Comparison of ENCODE assay signal across 27 cellular contexts in the genomic region with DNA sequence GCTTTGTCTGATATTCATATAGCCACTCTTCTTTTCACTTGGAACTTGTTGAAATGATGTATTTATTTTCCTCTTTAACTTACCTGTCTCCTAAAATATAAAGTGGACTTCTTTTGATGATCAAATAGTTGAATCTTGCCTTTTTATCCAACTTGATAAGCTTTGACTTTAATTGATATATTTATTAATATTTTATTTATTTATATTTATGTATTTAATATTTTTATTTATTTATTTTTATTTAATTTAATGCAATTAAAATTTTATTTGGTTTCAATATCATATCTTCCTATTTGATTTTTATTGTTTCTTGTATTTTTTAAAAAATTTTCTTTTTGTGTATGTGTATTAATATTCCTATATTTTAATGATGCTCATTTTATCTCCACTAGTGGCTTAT.
DNase-seq lines count a peak whose midpoint lies in the region; ATAC-seq, FAIRE-seq and TF ChIP-seq lines count a peak whose summit lies in the region.
"Had no signal": no experiment of that assay in that cellular context is flagged by ENCODE, and none has a peak within 500 bp of the region (broad histone marks: within the 10 kb centered on the region; RNA-seq: fewer than 3 reads in every experiment).

No MANE protein-coding gene starts in this region.

- CTCF ChIA-PET in activated CD4-positive, alpha-beta memory T cell treated with anti-CD3 and anti-CD28 coated beads for 36 hours (lab: Charles Lee), result no interaction called here

- FAIRE-seq in A204.1 (lab: Jason Lieb, UNC), result peak; percentile 94
- peak; percentile 72 for FAIRE-seq in TTC549 (lab: Jason Lieb, UNC)
- peak; percentile 82 for FAIRE-seq in endometrium (lab: Jason Lieb, UNC)
- FAIRE-seq in pancreas (lab: Jason Lieb, UNC), result peak; percentile 85
- FAIRE-seq: A549, D721Med, GM12891, GM18507 had no signal

- H3K9me3 ChIP-seq in pancreas (peaks cover 0 to 9% (median 0%) of the 10 kb centered on the region in 4 donors), smooth muscle cell (replicated peaks; ENCODE audit: low read depth) (no peaks in the 10 kb centered on the region)
- H3K9me3 ChIP-seq: A549; BE2C; BLaER1 treated with 17β-estradiol and CSF1 and Interleukin-3, amounts not matched to agents 10 nM and 100 nM had no signal

- no peak overlapping the region for H3K9ac ChIP-seq in smooth muscle cell (ENCODE audit: low read depth)
- H3K9ac ChIP-seq: BLaER1 treated with 17β-estradiol and CSF1 and Interleukin-3, amounts not matched to agents 10 nM and 100 nM had no signal

- H3K27me3 ChIP-seq in pancreas (no peaks in the 10 kb centered on the region), smooth muscle cell (ENCODE audit: low read depth) (no peaks in the 10 kb centered on the region)
- H3K27me3 ChIP-seq: BE2C; BLaER1 treated with 17β-estradiol and CSF1 and Interleukin-3, amounts not matched to agents 10 nM and 100 nM had no signal

- no peak for TF ChIP-seq CTCF in pancreas (IDR thresholded peaks at IDR 0.05)
- TF ChIP-seq CTCF in smooth muscle cell (IDR thresholded peaks at IDR 0.05; ENCODE audit: borderline replicate concordance, insufficient read depth, poor library complexity, severe bottlenecking), result no peak

- no peak overlapping the region for H3K27ac Mint-ChIP-seq in activated CD4-positive, alpha-beta memory T cell treated with anti-CD3 and anti-CD28 coated beads for 36 hours
- H3K27ac Mint-ChIP-seq: CD14-positive monocyte; CD4-positive, alpha-beta T cell; CD8-positive, alpha-beta memory T cell; GM23338; H9 had no signal

- H2AFZ ChIP-seq in smooth muscle cell (ENCODE audit: low read depth), result no peak overlapping the region
- H2AFZ ChIP-seq: GM23338 had no signal

- H3K27ac ChIP-seq in pancreas, result no peak overlapping the region
- H3K27ac ChIP-seq in smooth muscle cell (ENCODE audit: low read depth), result no peak overlapping the region
- H3K27ac ChIP-seq: 22Rv1; A549; BLaER1 treated with 17β-estradiol and CSF1 and Interleukin-3, amounts not matched to agents 10 nM and 100 nM had no signal

- no peaks in the 10 kb centered on the region for H3F3A ChIP-seq in smooth muscle cell (ENCODE audit: low read depth)

- H3K9me3 Mint-ChIP-seq in activated CD4-positive, alpha-beta memory T cell treated with anti-CD3 and anti-CD28 coated beads for 36 hours, result peaks cover 7% of the 10 kb centered on the region

- POLR2A ChIA-PET in activated CD4-positive, alpha-beta memory T cell treated with anti-CD3 and anti-CD28 coated beads for 36 hours (lab: Charles Lee), result no interaction called here

- DNase-seq in pancreas (no peak), KG1 (lab: John Stamatoyannopoulos, UW) (no peak), smooth muscle cell (lab: John Stamatoyannopoulos, UW; ENCODE audit: unreplicated experiment) (no peak)
- no peak for DNase-seq in activated CD4-positive, alpha-beta memory T cell treated with anti-CD3 and anti-CD28 coated beads for 36 hours
- DNase-seq: ACHN; AML-193; BE2C; CD4-positive, alpha-beta T cell; CD8-positive, alpha-beta memory T cell; DMS 273 treated with DMSO at 0.1 percent for 48 hours; DMS79; EL; GF-D8; H9 had no signal

- no peaks in the 10 kb centered on the region for H4K20me1 ChIP-seq in smooth muscle cell (ENCODE audit: low read depth)
- H4K20me1 ChIP-seq: BLaER1 treated with 17β-estradiol and CSF1 and Interleukin-3, amounts not matched to agents 10 nM and 100 nM had no signal

- no peak for ATAC-seq in pancreas
- no peak for ATAC-seq in HG03039 (IDR thresholded peaks at IDR 0.05; ENCODE audit: unreplicated experiment)
- ATAC-seq: A549, GM23338, HCT116 had no signal

- H3K36me3 ChIP-seq in pancreas (no peaks in the 10 kb centered on the region), smooth muscle cell (ENCODE audit: low read depth) (no peaks in the 10 kb centered on the region)
- H3K36me3 ChIP-seq: BE2C; BLaER1 treated with 17β-estradiol and CSF1 and Interleukin-3, amounts not matched to agents 10 nM and 100 nM had no signal

- H3K4me3 Mint-ChIP-seq in activated CD4-positive, alpha-beta memory T cell treated with anti-CD3 and anti-CD28 coated beads for 36 hours, result no peak overlapping the region
- H3K4me3 Mint-ChIP-seq: CD14-positive monocyte; CD4-positive, alpha-beta T cell; CD8-positive, alpha-beta memory T cell; GM23338; H9 had no signal

- no peaks in the 10 kb centered on the region for H3K79me2 ChIP-seq in smooth muscle cell (ENCODE audit: low read depth)

- no peaks in the 10 kb centered on the region for H3K4me1 ChIP-seq in pancreas
- H3K4me1 ChIP-seq in smooth muscle cell (ENCODE audit: low read depth), result no peaks in the 10 kb centered on the region
- H3K4me1 ChIP-seq: A549; BE2C; BLaER1 treated with 17β-estradiol and CSF1 and Interleukin-3, amounts not matched to agents 10 nM and 100 nM had no signal

- intact Hi-C loops in pancreas (cut with DNase I), result no loop called here
- intact Hi-C loops in activated CD4-positive, alpha-beta memory T cell treated with anti-CD3 and anti-CD28 coated beads for 36 hours (cut with micrococcal nuclease), result no loop called here

- H3K4me3 ChIP-seq in pancreas (no peak overlapping the region), smooth muscle cell (no peak overlapping the region)
- H3K4me3 ChIP-seq: A549; BLaER1 treated with 17β-estradiol and CSF1 and Interleukin-3, amounts not matched to agents 10 nM and 100 nM; GM23338 had no signal

- no peaks in the 10 kb centered on the region for H3K36me3 Mint-ChIP-seq in activated CD4-positive, alpha-beta memory T cell treated with anti-CD3 and anti-CD28 coated beads for 36 hours
- H3K36me3 Mint-ChIP-seq: CD14-positive monocyte; CD8-positive, alpha-beta memory T cell had no signal

- H3K4me1 Mint-ChIP-seq in activated CD4-positive, alpha-beta memory T cell treated with anti-CD3 and anti-CD28 coated beads for 36 hours (ENCODE audit: low read depth), result no peaks in the 10 kb centered on the region
- H3K4me1 Mint-ChIP-seq: CD14-positive monocyte; CD8-positive, alpha-beta memory T cell; GM23338; H9 had no signal

- no peaks in the 10 kb centered on the region for H3K27me3 Mint-ChIP-seq in activated CD4-positive, alpha-beta memory T cell treated with anti-CD3 and anti-CD28 coated beads for 36 hours
- H3K27me3 Mint-ChIP-seq: CD4-positive, alpha-beta T cell; CD8-positive, alpha-beta memory T cell had no signal

- no peak overlapping the region for H3K4me2 ChIP-seq in smooth muscle cell
- H3K4me2 ChIP-seq: A549; BLaER1 treated with 17β-estradiol and CSF1 and Interleukin-3, amounts not matched to agents 10 nM and 100 nM; GM23338 had no signal
